In genomic region chr9:79883073-79883645, GRCh38 we compare ENCODE assay signal across 9 cellular contexts.
DNase-seq lines count a peak whose midpoint lies in the region; ATAC-seq lines count a peak whose summit lies in the region.
"Had no signal": no experiment of that assay in that cellular context is flagged by ENCODE, and none has a peak within 500 bp of the region (broad histone marks: within the 10 kb centered on the region; RNA-seq: fewer than 3 reads in every experiment).

No MANE protein-coding gene starts in this region.

- ATAC-seq in GM19452 (IDR thresholded peaks at IDR 0.05; ENCODE audit: unreplicated experiment) = peak; percentile 52
- peak; percentile 61 for ATAC-seq in HG03460 (IDR thresholded peaks at IDR 0.05; ENCODE audit: unreplicated experiment)
- ATAC-seq in HG03520 (IDR thresholded peaks at IDR 0.05; ENCODE audit: unreplicated experiment) = no peak

- peak; percentile 27 for DNase-seq in activated T-cell treated with anti-CD3 and anti-CD28 coated beads, Interleukin-2, amount 50 U/mL, for 1 hour
- peak; percentile 23 for DNase-seq in stimulated activated CD8-positive, alpha-beta memory T cell treated with anti-CD3 and anti-CD28 coated beads, Interleukin-12 subunit alpha, Interleukin-12 subunit beta, amount 100 ng/mL, for 4 hours (ENCODE audit: low read depth)
- DNase-seq in DMS153 treated with DMSO at 0.1 percent for 48 hours (lab: John Stamatoyannopoulos, UW; ENCODE audit: unreplicated experiment) (no peak), inferior parietal cortex (ENCODE audit: extremely low spot score) (no peak), NCI-H1092 (lab: John Stamatoyannopoulos, UW) (no peak)
- DNase-seq: SK-N-SH had no signal

Comparison
In these comparisons a context has a peak if more than half of its experiments do, and no peak if none do; other contexts are left out.
1. DNase-seq: peak in activated T-cell treated with anti-CD3 and anti-CD28 coated beads, Interleukin-2, amount 50 U/mL, for 1 hour (single experiment) and stimulated activated CD8-positive, alpha-beta memory T cell treated with anti-CD3 and anti-CD28 coated beads, Interleukin-12 subunit alpha, Interleukin-12 subunit beta, amount 100 ng/mL, for 4 hours (single experiment); none in DMS153 treated with DMSO at 0.1 percent for 48 hours (single experiment), inferior parietal cortex (single experiment) and NCI-H1092 (single experiment).